In the genomic region with DNA sequence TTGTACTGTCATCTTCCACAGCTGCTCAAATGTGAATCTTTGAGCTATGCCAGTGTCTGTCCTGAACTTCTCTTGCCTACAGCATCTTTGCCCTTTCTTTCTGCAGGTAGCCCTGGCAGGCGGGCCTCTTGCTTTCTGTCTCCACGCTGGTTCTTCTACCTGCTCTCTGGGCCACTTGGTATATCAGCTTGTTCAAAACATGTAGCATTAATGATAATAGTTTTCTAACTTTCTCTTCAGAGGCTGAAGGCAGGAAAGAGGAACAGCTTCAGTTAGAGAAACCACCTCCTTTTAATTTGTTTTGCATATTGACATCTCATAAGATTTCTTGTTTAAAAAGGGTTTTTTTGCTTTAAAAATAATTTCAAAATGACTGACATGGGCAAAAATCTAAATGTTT, we compare ENCODE assay signal across 16 cellular contexts. TPM values are rescaled to one million over a fixed set of nuclear protein-coding genes. Genes with fewer than 3 reads are reported as not detected.
A peak's percentile ranks its signal among the peaks of the same experiment; 100 is the strongest.
DNase-seq lines count a peak whose midpoint lies in the region; ATAC-seq and TF ChIP-seq lines count a peak whose summit lies in the region.
"Had no signal": no experiment of that assay in that cellular context is flagged by ENCODE, and none has a peak within 500 bp of the region (broad histone marks: within the 10 kb centered on the region; RNA-seq: fewer than 3 reads in every experiment).

No MANE protein-coding gene starts in this region.

- no peaks in the 10 kb centered on the region for H3K36me3 ChIP-seq in naive thymus-derived CD4-positive, alpha-beta T cell (ENCODE audit: control insufficient read depth in 2 of 3, insufficient read depth in 3 of 3, low read length in 3 of 3)
- H3K36me3 ChIP-seq: gastrocnemius medialis, ovary had no signal

- no peaks in the 10 kb centered on the region for H3K9me3 Mint-ChIP-seq in CD4-positive, alpha-beta T cell
- H3K9me3 Mint-ChIP-seq in naive thymus-derived CD4-positive, alpha-beta T cell = no peaks in the 10 kb centered on the region
- H3K9me3 Mint-ChIP-seq: activated naive CD4-positive, alpha-beta T cell treated with anti-CD3 and anti-CD28 coated beads for 36 hours had no signal

- intact Hi-C loops in CD4-positive, alpha-beta T cell (cut with DNase I, micrococcal nuclease) = no loop called here
- intact Hi-C loops in naive thymus-derived CD4-positive, alpha-beta T cell (cut with micrococcal nuclease) = no loop called here

- no peaks in the 10 kb centered on the region for H3K9me3 ChIP-seq in CD4-positive, alpha-beta T cell (ENCODE audit: control insufficient read depth, low read length)
- H3K9me3 ChIP-seq in T-helper 17 cell (ENCODE audit: control insufficient read depth, low read length, poor library complexity, severe bottlenecking) = no peaks in the 10 kb centered on the region
- H3K9me3 ChIP-seq in naive thymus-derived CD4-positive, alpha-beta T cell (ENCODE audit: control insufficient read depth in 2 of 3, low read length in 3 of 3) = no peaks in the 10 kb centered on the region
- H3K9me3 ChIP-seq: gastrocnemius medialis, ovary had no signal

- DNase-seq in CD4-positive, alpha-beta T cell = no peak
- DNase-seq in T-helper 17 cell (no peak), AG20443 (ENCODE audit: low spot score) (no peak), NCI-H1417 (lab: John Stamatoyannopoulos, UW) (no peak)
- no peak for DNase-seq in naive thymus-derived CD4-positive, alpha-beta T cell
- DNase-seq in stimulated activated CD4-positive, alpha-beta T cell treated with anti-CD3 and anti-CD28 coated beads, Interleukin-1b, Interleukin-23, amount 100 ng/mL, for 48 hours = no peak
- DNase-seq: activated naive CD4-positive, alpha-beta T cell treated with anti-CD3 and anti-CD28 coated beads for 36 hours; dermis blood vessel endothelial cell; DMS 273 treated with DMSO at 0.1 percent for 48 hours; gastrocnemius medialis; NCI-H2029; ovary; stimulated activated CD4-positive, alpha-beta T cell treated with anti-CD3 and anti-CD28 coated beads, Interleukin-4, amount 100 ng/mL, for 4 hours had no signal

- CTCF ChIA-PET in CD4-positive, alpha-beta T cell (lab: Charles Lee) = interaction anchor here (0.9 to 2.2 kb wide), 3 partner anchors 43 to 51 kb away, joined by 3 to 5 read pairs (median 4); no protein-coding TSS in a partner anchor
- CTCF ChIA-PET in naive thymus-derived CD4-positive, alpha-beta T cell (lab: Charles Lee) = no interaction called here

- peak overlapping the region; percentile 49 for H3K27ac Mint-ChIP-seq in CD4-positive, alpha-beta T cell
- peak overlapping the region; percentile 99 for H3K27ac Mint-ChIP-seq in T-helper 17 cell
- H3K27ac Mint-ChIP-seq in naive thymus-derived CD4-positive, alpha-beta T cell = peak overlapping the region in 6 of 9 donors; percentile 4 to 84 (median 65)
- H3K27ac Mint-ChIP-seq: activated naive CD4-positive, alpha-beta T cell treated with anti-CD3 and anti-CD28 coated beads for 36 hours had no signal

- ATAC-seq in CD4-positive, alpha-beta T cell (ENCODE audit: poor library complexity) = no peak
- ATAC-seq in GM18517 (IDR thresholded peaks at IDR 0.05; ENCODE audit: unreplicated experiment) (peak; percentile 21), T-helper 17 cell (no peak), HG02938 (IDR thresholded peaks at IDR 0.05; ENCODE audit: unreplicated experiment) (no peak)
- ATAC-seq in naive thymus-derived CD4-positive, alpha-beta T cell = no peak
- ATAC-seq: gastrocnemius medialis, left lobe of liver had no signal

- H3K27me3 Mint-ChIP-seq in CD4-positive, alpha-beta T cell = no peaks in the 10 kb centered on the region
- H3K27me3 Mint-ChIP-seq in T-helper 17 cell = no peaks in the 10 kb centered on the region
- H3K27me3 Mint-ChIP-seq in naive thymus-derived CD4-positive, alpha-beta T cell = no peaks in the 10 kb centered on the region

- H3K4me1 ChIP-seq in naive thymus-derived CD4-positive, alpha-beta T cell (ENCODE audit: control insufficient read depth in 2 of 2, insufficient read depth in 2 of 2, low read length in 2 of 2) = peaks cover 0 to 20% of the 10 kb centered on the region in 2 donors
- H3K4me1 ChIP-seq: gastrocnemius medialis had no signal

- no peak overlapping the region for H3K27ac ChIP-seq in CD4-positive, alpha-beta T cell (ENCODE audit: low read depth, low read length)
- no peak overlapping the region for H3K27ac ChIP-seq in naive thymus-derived CD4-positive, alpha-beta T cell (ENCODE audit: low read depth, low read length)
- H3K27ac ChIP-seq: ovary had no signal

- no peaks in the 10 kb centered on the region for H3K27me3 ChIP-seq in CD4-positive, alpha-beta T cell (ENCODE audit: control insufficient read depth, insufficient read depth, low read length)
- no peaks in the 10 kb centered on the region for H3K27me3 ChIP-seq in naive thymus-derived CD4-positive, alpha-beta T cell (ENCODE audit: control insufficient read depth in 2 of 2, insufficient read depth in 2 of 2, low read length in 2 of 2)
- H3K27me3 ChIP-seq: gastrocnemius medialis, ovary had no signal

- TF ChIP-seq CTCF in CD4-positive, alpha-beta T cell (IDR thresholded peaks at IDR 0.05) = no peak

- H3K4me3 Mint-ChIP-seq in CD4-positive, alpha-beta T cell = peak overlapping the region; percentile 83
- peak overlapping the region; percentile 77 for H3K4me3 Mint-ChIP-seq in T-helper 17 cell
- H3K4me3 Mint-ChIP-seq in naive thymus-derived CD4-positive, alpha-beta T cell = peak overlapping the region in 9 of 10 donors; percentile 64 to 90 (median 82)
- H3K4me3 Mint-ChIP-seq: activated naive CD4-positive, alpha-beta T cell treated with anti-CD3 and anti-CD28 coated beads for 36 hours had no signal

- no peaks in the 10 kb centered on the region for H3K36me3 Mint-ChIP-seq in CD4-positive, alpha-beta T cell (ENCODE audit: low read depth)
- H3K36me3 Mint-ChIP-seq in T-helper 17 cell (ENCODE audit: low read depth) = no peaks in the 10 kb centered on the region
- peaks cover 0 to 15% (median 0%) of the 10 kb centered on the region in 5 donors for H3K36me3 Mint-ChIP-seq in naive thymus-derived CD4-positive, alpha-beta T cell

- POLR2A ChIA-PET in CD4-positive, alpha-beta T cell (lab: Charles Lee) = interaction anchor here (1.6 to 2.0 kb wide), 2 partner anchors 8 to 78 kb away, joined by 4 to 6 read pairs; a partner anchor contains a TSS
- POLR2A ChIA-PET in naive thymus-derived CD4-positive, alpha-beta T cell (lab: Charles Lee) = no interaction called here

- peaks cover 36% of the 10 kb centered on the region for H3K4me1 Mint-ChIP-seq in CD4-positive, alpha-beta T cell (ENCODE audit: low read depth)
- H3K4me1 Mint-ChIP-seq in T-helper 17 cell = peaks cover 26% of the 10 kb centered on the region
- peaks cover 18 to 45% (median 34%) of the 10 kb centered on the region in 7 donors for H3K4me1 Mint-ChIP-seq in naive thymus-derived CD4-positive, alpha-beta T cell

- H3K4me3 ChIP-seq in naive thymus-derived CD4-positive, alpha-beta T cell (ENCODE audit: low read length) = peak overlapping the region; percentile 50
- H3K4me3 ChIP-seq: ovary had no signal

RNA-seq across cellular contexts. Expression of a gene that starts 0.9 kb away (rescaled TPM):
- 1 to 10 TPM; 1.5 to 1.6 TPM for total RNA-seq in CD4-positive, alpha-beta T cell
- 1 to 10 TPM; 5.1 to 7.7 TPM for total RNA-seq in T-helper 17 cell
- 100 to 1,000 TPM in 1 of 5 experiments, 10 to 100 TPM in 1, 1 to 10 TPM in 3; 2.8 to 129 (median 3.2) TPM for total RNA-seq in naive thymus-derived CD4-positive, alpha-beta T cell
- polyA plus RNA-seq in naive thymus-derived CD4-positive, alpha-beta T cell = under 1 TPM; 0.22 to 0.67 TPM
- total RNA-seq: activated naive CD4-positive, alpha-beta T cell treated with anti-CD3 and anti-CD28 coated beads for 36 hours had no signal

Comparison
In these comparisons a context has a peak if more than half of its experiments do, and no peak if none do; other contexts are left out.
1. H3K27ac Mint-ChIP-seq: peak in every context shown above with its lines; median percentile 99 in T-helper 17 cell; 65 in naive thymus-derived CD4-positive, alpha-beta T cell; 49 in CD4-positive, alpha-beta T cell.